Comparison of ENCODE assay signal across 9 cellular contexts in the genomic region with DNA sequence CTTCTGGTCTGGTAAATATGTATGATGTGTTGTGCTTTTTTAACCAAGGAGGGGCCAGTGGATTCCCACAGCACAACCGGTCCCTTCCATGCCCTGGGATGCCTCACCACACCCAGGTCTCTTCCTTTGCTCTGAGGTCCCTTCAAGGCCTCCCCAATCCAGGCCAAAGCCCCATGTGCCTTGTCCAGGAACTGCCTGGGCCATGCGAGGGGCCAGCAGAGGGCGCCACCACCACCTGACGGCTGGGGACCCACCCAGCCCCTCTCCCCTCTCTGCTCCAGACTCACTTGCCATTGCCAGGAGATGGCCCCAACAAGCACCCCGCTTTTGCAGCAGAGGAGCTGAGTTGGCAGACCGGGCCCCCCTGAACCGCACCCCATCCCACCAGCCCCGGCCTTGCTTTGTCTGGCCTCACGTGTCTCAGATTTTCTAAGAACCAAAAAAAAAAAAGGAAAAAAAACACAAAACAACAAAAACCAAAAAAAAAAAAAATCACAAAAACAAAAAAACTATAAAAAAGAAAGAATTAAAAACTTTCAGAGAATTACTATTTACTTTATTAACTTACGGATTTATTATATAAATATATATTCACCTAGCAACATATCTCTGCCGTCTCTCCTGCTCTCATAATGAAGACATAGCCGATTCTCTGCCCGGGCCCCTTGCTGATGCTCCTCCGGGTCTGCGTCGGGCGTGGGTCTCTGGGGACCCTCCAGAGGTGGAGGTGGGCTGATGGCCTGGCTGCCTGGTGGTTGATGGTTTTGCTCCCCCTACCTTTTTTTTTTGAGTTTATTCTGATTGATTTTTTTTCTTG. TPM values are rescaled to one million over a fixed set of nuclear protein-coding genes. Genes with fewer than 3 reads are reported as not detected.
A peak's percentile ranks its signal among the peaks of the same experiment; 100 is the strongest.
DNase-seq lines count a peak whose midpoint lies in the region; ATAC-seq and TF ChIP-seq lines count a peak whose summit lies in the region.
"Had no signal": no experiment of that assay in that cellular context is flagged by ENCODE, and none has a peak within 500 bp of the region (broad histone marks: within the 10 kb centered on the region; RNA-seq: fewer than 3 reads in every experiment).

No MANE protein-coding gene starts in this region.

- no peaks in the 10 kb centered on the region for H3K9me3 Mint-ChIP-seq in central memory CD8-positive, alpha-beta T cell

- 76 to 79% methylated on average over 17 of the region's 17 CpGs for WGBS in lung, 2 donors

- peaks cover 47% of the 10 kb centered on the region for H3K4me1 Mint-ChIP-seq in central memory CD8-positive, alpha-beta T cell

- no peaks in the 10 kb centered on the region for H3K27me3 Mint-ChIP-seq in central memory CD8-positive, alpha-beta T cell

- H3K27me3 ChIP-seq in lung (ENCODE audit: control insufficient read depth, insufficient read depth), result no peaks in the 10 kb centered on the region
- H3K27me3 ChIP-seq: BLaER1 treated with 17β-estradiol and CSF1 and Interleukin-3, amounts not matched to agents 10 nM and 100 nM had no signal

- H3K27ac Mint-ChIP-seq in central memory CD8-positive, alpha-beta T cell (ENCODE audit: low read depth), result peak overlapping the region; percentile 79

- H3K36me3 Mint-ChIP-seq in central memory CD8-positive, alpha-beta T cell (ENCODE audit: insufficient read depth), result peaks cover 41% of the 10 kb centered on the region

- H3K4me3 Mint-ChIP-seq in central memory CD8-positive, alpha-beta T cell, result no peak overlapping the region

- peak; percentile 55 for TF ChIP-seq CTCF in lung (IDR thresholded peaks at IDR 0.05; ENCODE audit: control extremely low read depth, extremely low read depth)

- H3K4me3 ChIP-seq in lung, result no peak overlapping the region
- H3K4me3 ChIP-seq: BLaER1 treated with 17β-estradiol and CSF1 and Interleukin-3, amounts not matched to agents 10 nM and 100 nM had no signal

- peak; percentile 23 for DNase-seq in NCI-H1436 (lab: John Stamatoyannopoulos, UW)
- no peak for DNase-seq in NCI-H1436 treated with DMSO at 0.1 percent for 48 hours (lab: John Stamatoyannopoulos, UW)
- DNase-seq in NCI-H146 (lab: John Stamatoyannopoulos, UW), result peak; percentile 48
- DNase-seq in activated CD4-positive, CD25-positive, alpha-beta regulatory T cell treated with anti-CD3 and anti-CD28 coated beads, Interleukin-2, amount 50 U/mL, for 72 hours, result peak; percentile 81
- DNase-seq in central memory CD8-positive, alpha-beta T cell (ENCODE audit: low spot score in 2 of 2), result peak; percentile 48 to 57
- DNase-seq in lung (ENCODE audit: low spot score), result peak; percentile 74
- peak; percentile 54 to 66 for DNase-seq in stimulated activated CD8-positive, alpha-beta memory T cell treated with anti-CD3 and anti-CD28 coated beads, Interleukin-4, amount 100 ng/mL, for 4 hours (ENCODE audit: low read depth in 2 of 2, low spot score in 1 of 2)

- peaks cover 16 to 55% of the 10 kb centered on the region in 2 donors for H3K36me3 ChIP-seq in lung (ENCODE audit: control insufficient read depth in 2 of 2, insufficient read depth in 2 of 2, low read length in 2 of 2)

- peaks cover 0 to 15% of the 10 kb centered on the region in 2 donors for H3K4me1 ChIP-seq in lung (ENCODE audit: control insufficient read depth in 2 of 2, insufficient read depth in 2 of 2, low read length in 2 of 2)

- no peaks in the 10 kb centered on the region for H3K9me3 ChIP-seq in lung (ENCODE audit: control insufficient read depth in 2 of 2, insufficient read depth in 1 of 2, low read length in 1 of 2)
- H3K9me3 ChIP-seq: BLaER1 treated with 17β-estradiol and CSF1 and Interleukin-3, amounts not matched to agents 10 nM and 100 nM had no signal

- peak; percentile 43 for ATAC-seq in central memory CD8-positive, alpha-beta T cell (replicated peaks; ENCODE audit: extremely low read depth, poor library complexity, severe bottlenecking)
- ATAC-seq in lung (ENCODE audit: insufficient read depth, low FRiP score) (no peak), GM18870 (IDR thresholded peaks at IDR 0.05; ENCODE audit: unreplicated experiment) (no peak)

- H3K27ac ChIP-seq in lung (ENCODE audit: low read depth in 1 of 2, low read length in 1 of 2), result peak overlapping the region in 1 of 2 donors; percentile 17
- H3K27ac ChIP-seq: BLaER1 treated with 17β-estradiol and CSF1 and Interleukin-3, amounts not matched to agents 10 nM and 100 nM had no signal

RNA-seq across cellular contexts. Expression of a gene that starts 14.4 kb away (rescaled TPM):
- 1 to 10 TPM; 2.0 to 7.1 TPM for total RNA-seq in lung
- polyA plus RNA-seq in lung, result 10 to 100 TPM in 1 of 2 donors, 1 to 10 TPM in 1; 4.9 to 17.8 TPM

RNA-seq across cellular contexts. Expression of a gene that starts 43.5 kb away (rescaled TPM):
- 1 to 10 TPM in 1 of 2 donors, not detected in 1; 2.4 TPM for total RNA-seq in lung
- polyA plus RNA-seq in lung, result 1 to 10 TPM; 4.9 to 5.0 TPM

RNA-seq across cellular contexts. Expression of a gene that starts 59.1 kb away (rescaled TPM):
- 1 to 10 TPM in 1 of 2 donors, not detected in 1; 2.3 TPM for total RNA-seq in lung
- polyA plus RNA-seq in lung, result 10 to 100 TPM; 12.2 to 16.3 TPM
